30 cellular contexts compared by ENCODE assay signal in the genomic region with DNA sequence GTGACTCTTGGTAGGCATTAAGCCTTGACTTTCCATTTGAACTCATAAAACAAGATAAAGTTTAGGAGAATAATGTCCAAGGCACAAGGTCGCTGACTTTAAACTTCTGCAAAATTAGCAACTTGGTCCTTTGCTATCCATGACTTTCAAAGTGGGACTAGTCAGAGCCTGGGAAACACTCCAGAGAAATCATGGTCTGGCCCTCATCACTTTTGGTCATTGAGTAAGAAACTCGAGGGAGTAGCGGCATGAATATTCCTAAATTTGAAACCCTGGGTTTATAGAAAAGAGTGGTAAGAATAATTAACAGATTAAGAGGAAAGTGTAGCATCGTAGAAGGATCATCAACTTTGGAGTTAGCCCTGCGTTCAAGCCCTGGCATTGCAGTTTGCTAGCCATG.
"Had no signal": no experiment of that assay in that cellular context is flagged by ENCODE, and none has a peak within 500 bp of the region (broad histone marks: within the 10 kb centered on the region; RNA-seq: fewer than 3 reads in every experiment).

No MANE protein-coding gene starts in this region.

- H3K36me3 Mint-ChIP-seq: activated naive CD4-positive, alpha-beta T cell treated with anti-CD3 and anti-CD28 coated beads, Interleukin-2, amount 50 U/mL, for 72 hours; mesothelial cell of epicardium; stimulated activated memory B cell treated with anti-CD40 and anti-IgM and Interleukin-4, amounts not matched to agents 10 μg/mL and 1 μg/mL and 100 μg/mL, for 72 hours had no signal

- H3K4me1 ChIP-seq: gastrocnemius medialis, right lobe of liver had no signal

- H3K27me3 ChIP-seq: brain microvascular endothelial cell, gastrocnemius medialis, neutrophil, ovary, right lobe of liver, tibial artery had no signal

- H3K4me1 Mint-ChIP-seq: endodermal cell; nephron progenitor cell; stimulated activated memory B cell treated with anti-CD40 and anti-IgM and Interleukin-4, amounts not matched to agents 10 μg/mL and 1 μg/mL and 100 μg/mL, for 72 hours had no signal

- DNase-seq: activated CD4-positive, alpha-beta T cell treated with anti-CD3 and anti-CD28 coated beads for 36 hours; activated CD4-positive, CD25-positive, alpha-beta regulatory T cell; activated CD8-positive, alpha-beta memory T cell treated with anti-CD3 and anti-CD28 coated beads, Interleukin-2, amount 10 ng/mL, durations not matched to agents 7 days and 5 days; activated CD8-positive, alpha-beta T cell treated with anti-CD3 and anti-CD28 coated beads, Interleukin-2, amount 10 ng/mL, durations not matched to agents 7 days and 5 days; activated naive CD4-positive, alpha-beta T cell; activated T-cell treated with anti-CD3 and anti-CD28 coated beads for 4 hours; activated T-cell treated with anti-CD3 and anti-CD28 coated beads, Interleukin-2, amount 50 U/mL, for 72 hours; brain microvascular endothelial cell; caudate nucleus; endodermal cell; gastrocnemius medialis; glutamatergic neuron; left cardiac atrium; left ventricle myocardium superior; naive B cell; nephron progenitor cell; right lobe of liver; stimulated activated CD4-positive, alpha-beta T cell treated with anti-CD3 and anti-CD28 coated beads, Interleukin-1b, Interleukin-23, amount 100 ng/mL, for 48 hours; stimulated activated CD4-positive, alpha-beta T cell treated with anti-CD3 and anti-CD28 coated beads, Interleukin-4, amount 100 ng/mL, for 4 hours; stimulated activated CD8-positive, alpha-beta memory T cell treated with anti-CD3 and anti-CD28 coated beads, Interleukin-4, amount 100 ng/mL, for 48 hours; stimulated activated naive CD8-positive, alpha-beta T cell treated with anti-CD3 and anti-CD28 coated beads, Interleukin-15, amount 100 ng/mL, for 72 hours; T-helper 1 cell; tibial artery had no signal

- H3K9me3 Mint-ChIP-seq: activated naive CD4-positive, alpha-beta T cell treated with anti-CD3 and anti-CD28 coated beads, Interleukin-2, amount 50 U/mL, for 72 hours; activated T-cell treated with anti-CD3 and anti-CD28 coated beads, Interleukin-2, amount 50 U/mL, for 72 hours; stimulated activated naive CD8-positive, alpha-beta T cell treated with anti-CD3 and anti-CD28 coated beads, Interleukin-15, amount 100 ng/mL, for 72 hours had no signal

- H3K4me3 Mint-ChIP-seq: activated CD4-positive, alpha-beta T cell treated with anti-CD3 and anti-CD28 coated beads for 36 hours; activated CD8-positive, alpha-beta memory T cell treated with anti-CD3 and anti-CD28 coated beads, Interleukin-2, amount 10 ng/mL, durations not matched to agents 7 days and 5 days; activated CD8-positive, alpha-beta T cell treated with anti-CD3 and anti-CD28 coated beads, Interleukin-2, amount 10 ng/mL, durations not matched to agents 7 days and 5 days; activated T-cell treated with anti-CD3 and anti-CD28 coated beads, Interleukin-2, amount 50 U/mL, for 72 hours; endodermal cell; mesothelial cell of epicardium; naive B cell; nephron progenitor cell; stimulated activated memory B cell treated with anti-CD40 and anti-IgM and Interleukin-4, amounts not matched to agents 10 μg/mL and 1 μg/mL and 100 μg/mL, for 72 hours; stimulated activated naive CD8-positive, alpha-beta T cell treated with anti-CD3 and anti-CD28 coated beads, Interleukin-15, amount 100 ng/mL, for 72 hours had no signal

- H3K9me3 ChIP-seq: gastrocnemius medialis, neutrophil, ovary, right lobe of liver, tibial artery had no signal

- H3K27ac Mint-ChIP-seq: activated CD4-positive, alpha-beta T cell treated with anti-CD3 and anti-CD28 coated beads for 36 hours; activated CD8-positive, alpha-beta memory T cell treated with anti-CD3 and anti-CD28 coated beads, Interleukin-2, amount 10 ng/mL, durations not matched to agents 7 days and 5 days; activated CD8-positive, alpha-beta T cell treated with anti-CD3 and anti-CD28 coated beads, Interleukin-2, amount 10 ng/mL, durations not matched to agents 7 days and 5 days; activated T-cell treated with anti-CD3 and anti-CD28 coated beads, Interleukin-2, amount 50 U/mL, for 72 hours; endodermal cell; mesothelial cell of epicardium; nephron progenitor cell; progenitor cell of endocrine pancreas; stimulated activated memory B cell treated with anti-CD40 and anti-IgM and Interleukin-4, amounts not matched to agents 10 μg/mL and 1 μg/mL and 100 μg/mL, for 72 hours; stimulated activated naive CD8-positive, alpha-beta T cell treated with anti-CD3 and anti-CD28 coated beads, Interleukin-15, amount 100 ng/mL, for 72 hours had no signal

- H3K36me3 ChIP-seq: brain microvascular endothelial cell, gastrocnemius medialis, neutrophil, ovary, right lobe of liver, tibial artery had no signal

- H3K27ac ChIP-seq: gastrocnemius medialis, neutrophil, ovary, right lobe of liver had no signal

- H3K27me3 Mint-ChIP-seq: activated CD4-positive, alpha-beta T cell treated with anti-CD3 and anti-CD28 coated beads for 36 hours; progenitor cell of endocrine pancreas; stimulated activated memory B cell treated with anti-CD40 and anti-IgM and Interleukin-4, amounts not matched to agents 10 μg/mL and 1 μg/mL and 100 μg/mL, for 72 hours; stimulated activated naive CD8-positive, alpha-beta T cell treated with anti-CD3 and anti-CD28 coated beads, Interleukin-15, amount 100 ng/mL, for 72 hours had no signal

- ATAC-seq: activated CD4-positive, alpha-beta T cell treated with anti-CD3 and anti-CD28 coated beads for 36 hours; activated CD8-positive, alpha-beta memory T cell treated with anti-CD3 and anti-CD28 coated beads, Interleukin-2, amount 10 ng/mL, durations not matched to agents 7 days and 5 days; activated CD8-positive, alpha-beta T cell treated with anti-CD3 and anti-CD28 coated beads, Interleukin-2, amount 10 ng/mL, durations not matched to agents 7 days and 5 days; activated naive CD4-positive, alpha-beta T cell treated with anti-CD3 and anti-CD28 coated beads, Interleukin-2, amount 50 U/mL, for 72 hours; activated T-cell treated with anti-CD3 and anti-CD28 coated beads, Interleukin-2, amount 50 U/mL, for 72 hours; gastrocnemius medialis; left cardiac atrium; left ventricle myocardium superior; right lobe of liver; stimulated activated memory B cell treated with anti-CD40 and anti-IgM and Interleukin-4, amounts not matched to agents 10 μg/mL and 1 μg/mL and 100 μg/mL, for 72 hours; stimulated activated naive CD8-positive, alpha-beta T cell treated with anti-CD3 and anti-CD28 coated beads, Interleukin-15, amount 100 ng/mL, for 72 hours had no signal

- H3K4me3 ChIP-seq: gastrocnemius medialis, ovary, right lobe of liver, skin epidermis, tibial artery had no signal
